8 cellular contexts compared by ENCODE assay signal in genomic region chr1:233327938-233328660, GRCh38. TPM values are rescaled to one million over a fixed set of nuclear protein-coding genes. Genes with fewer than 3 reads are reported as not detected.
DNase-seq lines count a peak whose midpoint lies in the region; ATAC-seq and TF ChIP-seq lines count a peak whose summit lies in the region.

No MANE protein-coding gene starts in this region.

- no peak overlapping the region for H3K27ac Mint-ChIP-seq in nephron progenitor cell

- H3K36me3 Mint-ChIP-seq in nephron progenitor cell (ENCODE audit: low read depth), result no peaks in the 10 kb centered on the region

- H3K27me3 ChIP-seq in HUES48 (ENCODE audit: control insufficient read depth, insufficient read depth, low read length), result peaks cover 34% of the 10 kb centered on the region
- no peaks in the 10 kb centered on the region for H3K27me3 ChIP-seq in esophagus (ENCODE audit: control insufficient read depth in 1 of 2, insufficient read depth in 2 of 2, low read length in 2 of 2)
- no peaks in the 10 kb centered on the region for H3K27me3 ChIP-seq in aorta (ENCODE audit: control insufficient read depth in 1 of 2, insufficient read depth in 2 of 2, low read length in 1 of 2)

- peaks cover 17% of the 10 kb centered on the region for H3K4me1 ChIP-seq in HUES48 (ENCODE audit: control insufficient read depth, insufficient read depth, low read length)
- peaks cover 4 to 6% of the 10 kb centered on the region in 2 donors for H3K4me1 ChIP-seq in esophagus (ENCODE audit: control insufficient read depth in 2 of 2, insufficient read depth in 2 of 2, low read length in 1 of 2)
- H3K4me1 ChIP-seq in aorta (ENCODE audit: control insufficient read depth in 1 of 2, insufficient read depth in 2 of 2, low read length in 2 of 2), result no peaks in the 10 kb centered on the region

- intact Hi-C loops in aorta (cut with DNase I), result no loop called here

- no peak for TF ChIP-seq CTCF in nephron progenitor cell (IDR thresholded peaks at IDR 0.05)

- DNase-seq in EL, result peak; percentile 5
- DNase-seq in activated CD4-positive, alpha-beta T cell treated with anti-CD3 and anti-CD28 coated beads, Interleukin-2, amount 50 U/mL, for 24 hours (ENCODE audit: low read depth in 1 of 2, low spot score in 1 of 2), result peak; percentile 1 to 6
- DNase-seq in nephron progenitor cell, result peak; percentile 46
- DNase-seq in aorta, result peak; percentile 49 to 71
- DNase-seq in AML-193 (lab: John Stamatoyannopoulos, UW), result no peak

- H3K36me3 ChIP-seq in HUES48 (ENCODE audit: control insufficient read depth, insufficient read depth, low read length) (no peaks in the 10 kb centered on the region), esophagus (ENCODE audit: control insufficient read depth in 2 of 2, insufficient read depth in 2 of 2, low read length in 1 of 2) (no peaks in the 10 kb centered on the region), aorta (ENCODE audit: control insufficient read depth in 1 of 2, insufficient read depth in 2 of 2, low read length in 1 of 2) (no peaks in the 10 kb centered on the region)

- H3K9ac ChIP-seq in HUES48 (ENCODE audit: low read depth, low read length), result peak overlapping the region; percentile 74

- H3K4me3 Mint-ChIP-seq in nephron progenitor cell, result no peak overlapping the region

- H3K4me1 Mint-ChIP-seq in nephron progenitor cell, result peaks cover 10% of the 10 kb centered on the region

- peaks cover 54% of the 10 kb centered on the region for H3K27me3 Mint-ChIP-seq in nephron progenitor cell (ENCODE audit: low read depth, poor library complexity)

- no peaks in the 10 kb centered on the region for H3K9me3 Mint-ChIP-seq in nephron progenitor cell

- no peak overlapping the region for H3K27ac ChIP-seq in HUES48 (ENCODE audit: low read depth, low read length)
- peak overlapping the region; percentile 20 to 67 for H3K27ac ChIP-seq in esophagus (ENCODE audit: low read depth in 2 of 2, low read length in 1 of 2)
- H3K27ac ChIP-seq in aorta (ENCODE audit: low read depth in 1 of 2, low read length in 2 of 2), result no peak overlapping the region

- no peaks in the 10 kb centered on the region for H3K9me3 ChIP-seq in HUES48 (ENCODE audit: control insufficient read depth, insufficient read depth, low read length)
- H3K9me3 ChIP-seq in esophagus (ENCODE audit: control insufficient read depth in 2 of 2, insufficient read depth in 1 of 2, low read depth in 1 of 2, low read length in 1 of 2), result no peaks in the 10 kb centered on the region
- H3K9me3 ChIP-seq in aorta (ENCODE audit: control insufficient read depth, low read length), result no peaks in the 10 kb centered on the region

- ATAC-seq in GM21423 (IDR thresholded peaks at IDR 0.05; ENCODE audit: unreplicated experiment) (peak; percentile 20), aorta (ENCODE audit: low FRiP score) (peak; percentile 35)

- WGBS in esophagus, 2 donors, result 0 to 1% methylated on average over 84 to 105 of the region's 105 CpGs
- 0 to 1% methylated on average over 72 to 105 of the region's 105 CpGs for WGBS in aorta, 2 donors

- H3K4me3 ChIP-seq in HUES48 (ENCODE audit: low read depth, low read length), result peak overlapping the region; percentile 79
- H3K4me3 ChIP-seq in esophagus (ENCODE audit: low read depth in 1 of 2, low read length in 2 of 2), result peak overlapping the region; percentile 65 to 80
- H3K4me3 ChIP-seq in aorta (ENCODE audit: low read length in 2 of 2), result peak overlapping the region; percentile 49 to 58

RNA-seq across cellular contexts. Expression of gene MAP3K21, which starts 0.6 kb away (rescaled TPM):
- polyA plus RNA-seq in esophagus (1 to 10 TPM; 1.4 TPM), aorta (1 to 10 TPM in 1 of 2 donors, under 1 TPM in 1; 0.33 to 1.5 TPM)
- total RNA-seq in aorta, result 1 to 10 TPM; 1.3 to 1.8 TPM

RNA-seq across cellular contexts. Expression of gene PCNX2, which starts 32.6 kb away (rescaled TPM):
- polyA plus RNA-seq in esophagus (1 to 10 TPM; 3.2 to 4.3 TPM), aorta (10 to 100 TPM in 1 of 2 donors, under 1 TPM in 1; 0.38 to 25.5 TPM)
- 10 to 100 TPM; 14.7 to 27.2 TPM for total RNA-seq in aorta

Comparison
In these comparisons a context has a peak if more than half of its experiments do, and no peak if none do; other contexts are left out.
1. DNase-seq: peak in EL (single experiment), activated CD4-positive, alpha-beta T cell treated with anti-CD3 and anti-CD28 coated beads, Interleukin-2, amount 50 U/mL, for 24 hours (2 of 2), nephron progenitor cell (single experiment) and aorta (2 of 2); none in AML-193 (0 of 2).
2. H3K27ac ChIP-seq: peak in esophagus (2 of 2); none in HUES48 (single experiment) and aorta (0 of 2).
3. Peak in every context shown above with its lines, with median percentiles within 50 percentile points of each other: H3K4me3 ChIP-seq.